Comparison of ENCODE assay signal across 1 cellular context in the genomic region with DNA sequence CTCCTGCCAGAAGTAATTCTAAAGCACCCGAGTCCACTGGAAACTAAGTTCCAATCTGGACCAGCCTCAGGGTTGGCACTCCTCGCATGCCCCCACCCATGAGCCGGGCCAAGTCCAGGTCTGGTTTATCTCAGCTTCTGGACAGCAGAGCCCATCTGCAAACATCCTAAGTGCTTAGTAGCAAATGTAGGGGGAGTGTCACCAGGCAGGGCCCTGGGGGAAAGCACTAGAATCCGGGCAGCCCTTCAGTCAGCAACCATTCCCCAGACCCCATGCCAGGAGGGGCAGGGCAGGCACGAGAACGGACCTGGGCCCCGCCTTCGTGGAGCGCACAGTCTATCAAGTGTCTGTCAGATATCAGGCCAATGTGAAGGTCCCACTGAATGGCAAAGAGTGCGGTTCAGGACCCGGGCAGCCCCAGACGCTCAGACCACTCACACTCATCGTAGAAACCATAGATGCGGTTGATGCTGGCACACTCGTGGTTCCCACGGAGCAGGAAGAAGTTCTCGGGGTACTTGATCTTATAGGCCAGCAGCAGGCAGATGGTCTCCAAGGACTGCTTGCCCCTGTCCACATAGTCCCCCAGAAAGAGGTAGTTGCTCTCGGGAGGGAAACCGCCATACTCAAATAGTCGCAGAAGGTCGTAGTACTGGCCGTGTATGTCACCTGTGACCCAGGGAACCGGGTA.
TF ChIP-seq lines count a peak whose summit lies in the region.

No MANE protein-coding gene starts in this region.

TF ChIP-seq in H1, 55 proteins besides CTCF, POLR2A, EP300 and RAD21:
- no peak for TF ChIP-seq POLR2AphosphoS5 (IDR thresholded peaks at IDR 0.05; ENCODE audit: low read depth, low read length)
- TF ChIP-seq KDM5A (IDR thresholded peaks at IDR 0.05; ENCODE audit: low read length): no peak
- no peak for TF ChIP-seq EZH2 (IDR thresholded peaks at IDR 0.05; ENCODE audit: low read depth, low read length, severe bottlenecking)
- no peak for TF ChIP-seq SUZ12 (IDR thresholded peaks at IDR 0.05; ENCODE audit: low read length)
- no peak for TF ChIP-seq JUN (IDR thresholded peaks at IDR 0.05; ENCODE audit: low read depth, low read length)
- TF ChIP-seq RFX5 (IDR thresholded peaks at IDR 0.05; ENCODE audit: borderline replicate concordance, low read depth, low read length): no peak
- no peak for TF ChIP-seq CBX8 (IDR thresholded peaks at IDR 0.05; ENCODE audit: borderline replicate concordance, low read depth, low read length)
- no peak for TF ChIP-seq MAFK (IDR thresholded peaks at IDR 0.05; ENCODE audit: low read depth, low read length)
- no peak for TF ChIP-seq CTBP2 (IDR thresholded peaks at IDR 0.05; ENCODE audit: borderline replicate concordance, insufficient read depth, insufficient read length, low read length)
- TF ChIP-seq ZNF274 (IDR thresholded peaks at IDR 0.05; ENCODE audit: borderline replicate concordance, extremely low read depth, low read length): no peak
- TF ChIP-seq, protein P1, sequence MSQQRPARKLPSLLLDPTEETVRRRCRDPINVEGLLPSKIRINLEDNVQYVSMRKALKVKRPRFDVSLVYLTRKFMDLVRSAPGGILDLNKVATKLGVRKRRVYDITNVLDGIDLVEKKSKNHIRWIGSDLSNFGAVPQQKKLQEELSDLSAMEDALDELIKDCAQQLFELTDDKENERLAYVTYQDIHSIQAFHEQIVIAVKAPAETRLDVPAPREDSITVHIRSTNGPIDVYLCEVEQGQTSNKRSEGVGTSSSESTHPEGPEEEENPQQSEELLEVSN (IDR thresholded peaks at IDR 0.05): no peak
- TF ChIP-seq TEAD4 (IDR thresholded peaks at IDR 0.05; ENCODE audit: low read depth, low read length): no peak
